14 cellular contexts compared by ENCODE assay signal in the genomic region with DNA sequence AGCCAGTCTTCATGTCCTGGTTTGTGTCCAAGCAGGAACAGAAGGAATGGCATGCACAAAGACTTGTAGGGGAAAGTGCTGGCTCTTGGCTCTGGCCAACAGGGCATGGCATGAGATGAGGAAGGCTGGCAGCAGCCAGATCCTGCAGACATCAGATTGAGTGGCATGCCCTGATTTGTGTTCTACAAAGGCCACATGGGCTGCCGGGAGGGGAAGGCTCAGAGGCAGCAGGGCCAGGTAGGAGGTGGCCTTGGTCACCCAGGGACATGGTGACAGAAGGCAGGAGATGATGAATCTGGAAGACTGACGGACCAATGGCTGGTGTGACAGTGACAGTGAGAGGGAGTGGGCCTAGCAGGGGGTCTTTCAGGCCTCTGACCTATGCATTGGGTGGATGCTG. TPM values are rescaled to one million over a fixed set of nuclear protein-coding genes. Genes with fewer than 3 reads are reported as not detected.
DNase-seq lines count a peak whose midpoint lies in the region; ATAC-seq and TF ChIP-seq lines count a peak whose summit lies in the region.
"Had no signal": no experiment of that assay in that cellular context is flagged by ENCODE, and none has a peak within 500 bp of the region (broad histone marks: within the 10 kb centered on the region; RNA-seq: fewer than 3 reads in every experiment).

No MANE protein-coding gene starts in this region.

- H3K4me3 ChIP-seq in CD4-positive, alpha-beta memory T cell (ENCODE audit: low read length in 2 of 2), result no peak overlapping the region
- no peak overlapping the region for H3K4me3 ChIP-seq in ovary
- H3K4me3 ChIP-seq: BLaER1, GM23248 had no signal

- WGBS in ovary, 3 donors, result 50 to 78% (median 50%) methylated on average over 2 of the region's 2 CpGs

- peak overlapping the region; percentile 8 for H3K27ac ChIP-seq in CD4-positive, alpha-beta memory T cell (ENCODE audit: low read depth, low read length)
- H3K27ac ChIP-seq in ovary, result no peak overlapping the region
- H3K27ac ChIP-seq: BLaER1, GM23248 had no signal

- peak overlapping the region in 2 of 8 donors; percentile 12 to 48 for H3K4me3 Mint-ChIP-seq in CD4-positive, alpha-beta memory T cell
- H3K4me3 Mint-ChIP-seq in chondrocyte (ENCODE audit: unreplicated experiment), result no peak overlapping the region
- no peak overlapping the region for H3K4me3 Mint-ChIP-seq in stimulated activated effector memory CD8-positive, alpha-beta T cell treated with anti-CD3 and anti-CD28 coated beads, Interleukin-12 subunit alpha, Interleukin-12 subunit beta, amount 100 ng/mL, for 72 hours

- no peaks in the 10 kb centered on the region for H3K36me3 Mint-ChIP-seq in CD4-positive, alpha-beta memory T cell
- H3K36me3 Mint-ChIP-seq in chondrocyte (ENCODE audit: low read depth), result peaks cover 2% of the 10 kb centered on the region
- H3K36me3 Mint-ChIP-seq in stimulated activated effector memory CD8-positive, alpha-beta T cell treated with anti-CD3 and anti-CD28 coated beads, Interleukin-12 subunit alpha, Interleukin-12 subunit beta, amount 100 ng/mL, for 72 hours, result no peaks in the 10 kb centered on the region

- H3K27ac Mint-ChIP-seq in CD4-positive, alpha-beta memory T cell, result peak overlapping the region; percentile 72 to 95 (median 85)
- no peak overlapping the region for H3K27ac Mint-ChIP-seq in chondrocyte (ENCODE audit: unreplicated experiment)
- H3K27ac Mint-ChIP-seq in stimulated activated effector memory CD8-positive, alpha-beta T cell treated with anti-CD3 and anti-CD28 coated beads, Interleukin-12 subunit alpha, Interleukin-12 subunit beta, amount 100 ng/mL, for 72 hours, result peak overlapping the region; percentile 35

- no peaks in the 10 kb centered on the region for H3K27me3 Mint-ChIP-seq in CD4-positive, alpha-beta memory T cell
- peaks cover 4% of the 10 kb centered on the region for H3K27me3 Mint-ChIP-seq in chondrocyte (ENCODE audit: low read depth)

- no peaks in the 10 kb centered on the region for H3K27me3 ChIP-seq in CD4-positive, alpha-beta memory T cell (ENCODE audit: insufficient read depth, low read length)
- H3K27me3 ChIP-seq in ovary, result no peaks in the 10 kb centered on the region
- H3K27me3 ChIP-seq: BLaER1 had no signal

- ATAC-seq in stimulated activated effector memory CD8-positive, alpha-beta T cell treated with anti-CD3 and anti-CD28 coated beads, Interleukin-12 subunit alpha, Interleukin-12 subunit beta, amount 100 ng/mL, for 72 hours, result no peak
- no peak for ATAC-seq in HG03097 (IDR thresholded peaks at IDR 0.05; ENCODE audit: low FRiP score, unreplicated experiment)
- ATAC-seq: PC-3 had no signal

- no peaks in the 10 kb centered on the region for H3K36me3 ChIP-seq in CD4-positive, alpha-beta memory T cell (ENCODE audit: insufficient read depth, low read length)
- no peaks in the 10 kb centered on the region for H3K36me3 ChIP-seq in ovary
- H3K36me3 ChIP-seq: BLaER1 had no signal

- CTCF ChIA-PET in CD4-positive, alpha-beta memory T cell (lab: Charles Lee; ENCODE audit: partially characterized antibody), result interaction anchor here (7.6 kb wide), 1 partner anchor 19 kb away, joined by 103 read pairs; no protein-coding TSS in a partner anchor

- no peak for TF ChIP-seq EP300 in ovary (IDR thresholded peaks at IDR 0.05)

- intact Hi-C loops in CD4-positive, alpha-beta memory T cell (cut with micrococcal nuclease), result no loop called here
- intact Hi-C loops in ovary (cut with DNase I), result no loop called here

- DNase-seq in CD4-positive, alpha-beta memory T cell, result no peak
- DNase-seq in G401 (ENCODE audit: low spot score) (peak; percentile 42), chondrocyte (ENCODE audit: low spot score) (peak; percentile 59), ovary (no peak)
- no peak for DNase-seq in stimulated activated effector memory CD8-positive, alpha-beta T cell treated with anti-CD3 and anti-CD28 coated beads, Interleukin-12 subunit alpha, Interleukin-12 subunit beta, amount 100 ng/mL, for 72 hours (ENCODE audit: low spot score in 2 of 2)
- DNase-seq in NK-92 treated with Interleukin-12 subunit alpha and Interleukin-12 subunit beta, amount 100 ng/mL, for 24 hours (lab: John Stamatoyannopoulos, UW), result no peak
- DNase-seq: GM23248, NCI-H1048, NCI-H146, NCI-H345, PC-3 had no signal

- TF ChIP-seq POLR2A in ovary (IDR thresholded peaks at IDR 0.05), result no peak

- H3K4me1 Mint-ChIP-seq in CD4-positive, alpha-beta memory T cell, result peaks cover 44 to 72% (median 59%) of the 10 kb centered on the region in 4 donors
- H3K4me1 Mint-ChIP-seq in chondrocyte (ENCODE audit: low read depth), result peaks cover 6% of the 10 kb centered on the region
- H3K4me1 Mint-ChIP-seq in stimulated activated effector memory CD8-positive, alpha-beta T cell treated with anti-CD3 and anti-CD28 coated beads, Interleukin-12 subunit alpha, Interleukin-12 subunit beta, amount 100 ng/mL, for 72 hours, result peaks cover 69% of the 10 kb centered on the region

- in situ Hi-C loops in G401 (cut with HindIII; ENCODE audit: low sequenced_read_pairs), result no loop called here

- H3K9me3 ChIP-seq in CD4-positive, alpha-beta memory T cell (ENCODE audit: control insufficient read depth in 1 of 2, low read length in 2 of 2), result no peaks in the 10 kb centered on the region
- no peaks in the 10 kb centered on the region for H3K9me3 ChIP-seq in ovary
- H3K9me3 ChIP-seq: BLaER1 had no signal

- TF ChIP-seq CTCF in chondrocyte (IDR thresholded peaks at IDR 0.05), result no peak
- TF ChIP-seq CTCF in ovary (IDR thresholded peaks at IDR 0.05), result no peak

- no peaks in the 10 kb centered on the region for H3K9me3 Mint-ChIP-seq in CD4-positive, alpha-beta memory T cell
- H3K9me3 Mint-ChIP-seq in chondrocyte (ENCODE audit: low read depth), result no peaks in the 10 kb centered on the region
- peaks cover 3% of the 10 kb centered on the region for H3K9me3 Mint-ChIP-seq in stimulated activated effector memory CD8-positive, alpha-beta T cell treated with anti-CD3 and anti-CD28 coated beads, Interleukin-12 subunit alpha, Interleukin-12 subunit beta, amount 100 ng/mL, for 72 hours

- peaks cover 52% of the 10 kb centered on the region for H3K4me1 ChIP-seq in CD4-positive, alpha-beta memory T cell (ENCODE audit: insufficient read depth, low read length)
- peaks cover 8% of the 10 kb centered on the region for H3K4me1 ChIP-seq in ovary (ENCODE audit: insufficient read depth)

- POLR2A ChIA-PET in CD4-positive, alpha-beta memory T cell (lab: Charles Lee; ENCODE audit: partially characterized antibody), result no interaction called here

RNA-seq across cellular contexts. Expression of a gene that starts 33.7 kb away (rescaled TPM):
- total RNA-seq in CD4-positive, alpha-beta memory T cell, result 1 to 10 TPM in 1 of 2 experiments, under 1 TPM in 1; 0.75 to 3.1 TPM
- polyA plus RNA-seq in CD4-positive, alpha-beta memory T cell, result under 1 TPM; 0.63 to 0.99 TPM
- total RNA-seq in G401 (2014; rRNA removed; shearing (Covaris generic)), result 0.03 and 0.18 TPM in 2 replicates
- 0.07 TPM in 1 of 3 replicates, not detected in the others for total RNA-seq in chondrocyte
- total RNA-seq in ovary, result 10 to 100 TPM in 1 of 7 donors, 1 to 10 TPM in 5, under 1 TPM in 1; 0.72 to 31.4 (median 3.3) TPM
- 1 to 10 TPM in 1 of 2 donors, under 1 TPM in 1; 0.40 to 1.6 TPM for polyA plus RNA-seq in ovary
- total RNA-seq: PC-3 had no signal
- polyA plus RNA-seq: AG04450 had no signal

Comparison
In these comparisons a context has a peak if more than half of its experiments do, and no peak if none do; other contexts are left out.
1. DNase-seq: peak in G401 (single experiment) and chondrocyte (single experiment); none in CD4-positive, alpha-beta memory T cell (0 of 5), stimulated activated effector memory CD8-positive, alpha-beta T cell treated with anti-CD3 and anti-CD28 coated beads, Interleukin-12 subunit alpha, Interleukin-12 subunit beta, amount 100 ng/mL, for 72 hours (0 of 2), NK-92 treated with Interleukin-12 subunit alpha and Interleukin-12 subunit beta, amount 100 ng/mL, for 24 hours (single experiment) and ovary (0 of 5).